Comparison of ENCODE assay signal across 8 cellular contexts in genomic region chr12:112303004-112303403, GRCh38.
A peak's percentile ranks its signal among the peaks of the same experiment; 100 is the strongest.
DNase-seq lines count a peak whose midpoint lies in the region; TF ChIP-seq lines count a peak whose summit lies in the region.

No MANE protein-coding gene starts in this region.

- no peaks in the 10 kb centered on the region for H3K27me3 Mint-ChIP-seq in osteocyte (ENCODE audit: unreplicated experiment)

- H2AFZ ChIP-seq in PC-9 = no peak overlapping the region

- H3K27me3 ChIP-seq in PC-9 (ENCODE audit: insufficient read depth, low read depth) = no peaks in the 10 kb centered on the region

- no peaks in the 10 kb centered on the region for H3K9me3 Mint-ChIP-seq in osteocyte (ENCODE audit: unreplicated experiment)

- peak overlapping the region; percentile 58 for H3K27ac Mint-ChIP-seq in osteocyte (ENCODE audit: unreplicated experiment)

- intact Hi-C loops in PC-9 (cut with micrococcal nuclease; ENCODE audit: unreplicated experiment) = no loop called here

- H3K4me1 ChIP-seq in PC-9 (replicated peaks; ENCODE audit: insufficient read depth) = no peaks in the 10 kb centered on the region

- BruUV-seq in PC-9 (replicated peaks; lab: Mats Ljungman, UMichigan) = no TSS peak

- no peaks in the 10 kb centered on the region for H3K36me3 ChIP-seq in PC-9 (ENCODE audit: low read depth)

- peaks cover 34% of the 10 kb centered on the region for H3K36me3 Mint-ChIP-seq in osteocyte (ENCODE audit: unreplicated experiment)

- TF ChIP-seq CTCF in GM12864 (IDR thresholded peaks at IDR 0.05; ENCODE audit: low read depth, low read length, missing control alignments) = no peak
- no peak for TF ChIP-seq CTCF in PC-9 (conservative IDR thresholded peaks at IDR 0.05)
- no peak for TF ChIP-seq CTCF in osteocyte (IDR thresholded peaks at IDR 0.05)

- H3K9me3 ChIP-seq in PC-9 (ENCODE audit: insufficient read depth, low read depth) = no peaks in the 10 kb centered on the region

- H3F3A ChIP-seq in PC-9 (ENCODE audit: insufficient read depth, low read depth) = no peaks in the 10 kb centered on the region

- no peaks in the 10 kb centered on the region for H4K20me1 ChIP-seq in PC-9 (ENCODE audit: insufficient read depth)

- CTCF ChIA-PET in PC-9 (lab: Charles Lee) = no interaction called here
- CTCF ChIA-PET in HEK293T (lab: Yijun Ruan, JAX) = no interaction called here

- no peaks in the 10 kb centered on the region for H3K9me2 ChIP-seq in PC-9 (ENCODE audit: insufficient read depth)

- DNase-seq in GM12864 (ENCODE audit: low read depth) (peak; percentile 91), HCEC 1CT (peak; percentile 32), PC-9 (peak; percentile 7 to 42), osteocyte (ENCODE audit: extremely low spot score, unreplicated experiment) (no peak), HEK293T (ENCODE audit: extremely low spot score) (no peak), NCI-H146 (lab: John Stamatoyannopoulos, UW) (no peak), NCI-H748 treated with DMSO at 0.1 percent for 48 hours (lab: John Stamatoyannopoulos, UW) (no peak)
- DNase-seq in activated naive CD8-positive, alpha-beta T cell treated with anti-CD3 and anti-CD28 coated beads, Interleukin-2, amount 50 U/mL, for 16 hours (ENCODE audit: low read depth, low spot score) = peak; percentile 7

- H3K79me2 ChIP-seq in PC-9 (ENCODE audit: low read depth) = no peaks in the 10 kb centered on the region

- no peak overlapping the region for H3K4me2 ChIP-seq in PC-9

- no peak overlapping the region for H3K4me3 ChIP-seq in GM12864 (ENCODE audit: low read depth, low read length)
- no peak overlapping the region for H3K4me3 ChIP-seq in PC-9

- no peak overlapping the region for H3K4me3 Mint-ChIP-seq in osteocyte (ENCODE audit: unreplicated experiment)

- POLR2A ChIA-PET in PC-9 (lab: Charles Lee; ENCODE audit: unreplicated experiment) (no interaction called here), HEK293T (lab: Yijun Ruan, JAX) (no interaction called here)

- H3K4me1 Mint-ChIP-seq in osteocyte (ENCODE audit: unreplicated experiment) = peaks cover 7% of the 10 kb centered on the region

- no peak overlapping the region for H3K27ac ChIP-seq in PC-9

TF ChIP-seq in HEK293T, 16 proteins besides CTCF, POLR2A, EP300 and RAD21:
- no peak for TF ChIP-seq FOXM1 (IDR thresholded peaks at IDR 0.05; ENCODE audit: borderline replicate concordance)
- TF ChIP-seq HDGF (IDR thresholded peaks at IDR 0.05; ENCODE audit: borderline replicate concordance) = no peak
- TF ChIP-seq SP1 (IDR thresholded peaks at IDR 0.05) = no peak
- no peak for TF ChIP-seq LEF1 (IDR thresholded peaks at IDR 0.05; ENCODE audit: borderline replicate concordance)
- TF ChIP-seq ZNF384 (IDR thresholded peaks at IDR 0.05) = no peak
- no peak for TF ChIP-seq BHLHE40 (IDR thresholded peaks at IDR 0.05; ENCODE audit: borderline replicate concordance)
- no peak for TF ChIP-seq SUZ12 (IDR thresholded peaks at IDR 0.05)

Comparison
In these comparisons a context has a peak if more than half of its experiments do, and no peak if none do; other contexts are left out.
1. DNase-seq: peak in GM12864 (single experiment), HCEC 1CT (single experiment), PC-9 (2 of 2) and activated naive CD8-positive, alpha-beta T cell treated with anti-CD3 and anti-CD28 coated beads, Interleukin-2, amount 50 U/mL, for 16 hours (single experiment); none in osteocyte (single experiment), HEK293T (single experiment), NCI-H146 (single experiment) and NCI-H748 treated with DMSO at 0.1 percent for 48 hours (single experiment).